In genomic region chr14:72420749-72421452, GRCh38 we compare ENCODE assay signal across 7 cellular contexts.
DNase-seq lines count a peak whose midpoint lies in the region; ATAC-seq and TF ChIP-seq lines count a peak whose summit lies in the region.

No MANE protein-coding gene starts in this region.

- intact Hi-C loops in body of pancreas (cut with DNase I) = no loop called here

- ATAC-seq in body of pancreas (peak; percentile 40), GM18909 (IDR thresholded peaks at IDR 0.05; ENCODE audit: poor library complexity, unreplicated experiment) (no peak)

- TF ChIP-seq CTCF in GM12801 (IDR thresholded peaks at IDR 0.05; ENCODE audit: extremely low read depth, insufficient read length) (peak; percentile 57), NB4 (IDR thresholded peaks at IDR 0.05; ENCODE audit: low read depth, low read length) (peak; percentile 86), body of pancreas (IDR thresholded peaks at IDR 0.05) (peak; percentile 45 to 82 (median 64))

- TF ChIP-seq POLR2A in NB4 (IDR thresholded peaks at IDR 0.05; ENCODE audit: extremely low read depth, insufficient read length) (no peak), body of pancreas (IDR thresholded peaks at IDR 0.05) (no peak)

- H3K4me3 ChIP-seq in NB4 (ENCODE audit: low read depth, low read length) (no peak overlapping the region), body of pancreas (no peak overlapping the region)

- H3K4me1 ChIP-seq in body of pancreas = no peaks in the 10 kb centered on the region

- no peaks in the 10 kb centered on the region for H3K9me3 ChIP-seq in body of pancreas

- H3K27ac ChIP-seq in body of pancreas = no peak overlapping the region

- peak; percentile 68 for DNase-seq in NB4 (ENCODE audit: low read depth)
- peak; percentile 14 for DNase-seq in T1000 (lab: John Stamatoyannopoulos, UW)
- DNase-seq in body of pancreas = peak; percentile 43 to 77 (median 68)
- DNase-seq in iPS-NIHi7 (ENCODE audit: extremely low spot score) = peak; percentile 81
- DNase-seq in stimulated activated CD4-positive, alpha-beta T cell treated with anti-CD3 and anti-CD28 coated beads, Interleukin-15, amount 100 ng/mL, for 1 hour (ENCODE audit: low read depth in 1 of 2, low spot score in 1 of 2) = peak; percentile 12 to 58

- no peaks in the 10 kb centered on the region for H3K36me3 ChIP-seq in body of pancreas (replicated peaks in 1 of 2; ENCODE audit: insufficient read depth in 1 of 2, low read depth in 2 of 2)

- WGBS in body of pancreas, 2 donors = 22% methylated on average over 16 of the region's 16 CpGs

- no peaks in the 10 kb centered on the region for H3K27me3 ChIP-seq in body of pancreas

Comparison
In these comparisons a context has a peak if more than half of its experiments do, and no peak if none do; other contexts are left out.
1. DNase-seq: peak in every context shown above with its lines; median percentile 81 in iPS-NIHi7; 68 in NB4; 68 in body of pancreas; 35 in stimulated activated CD4-positive, alpha-beta T cell treated with anti-CD3 and anti-CD28 coated beads, Interleukin-15, amount 100 ng/mL, for 1 hour; 14 in T1000.